ENCODE assay signal across 28 cellular contexts in the genomic region with DNA sequence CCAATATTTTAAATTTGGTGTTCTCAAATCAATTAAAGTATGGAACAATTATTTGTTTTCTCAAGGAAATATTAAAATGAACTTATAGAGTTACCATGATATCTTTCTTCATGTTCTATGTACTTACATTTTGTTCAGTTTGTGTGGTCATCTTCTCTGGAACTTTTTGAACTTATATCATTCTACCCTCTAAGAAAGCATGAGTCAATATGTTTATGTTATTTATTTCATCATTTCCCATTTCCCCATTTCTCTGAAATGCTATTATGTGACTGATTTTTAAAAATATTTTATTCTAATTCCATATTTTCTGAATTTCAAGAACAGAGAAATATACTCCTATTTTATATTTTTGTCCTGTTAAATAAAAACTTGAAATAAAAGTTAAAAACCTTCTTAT.
DNase-seq lines count a peak whose midpoint lies in the region; ATAC-seq, FAIRE-seq and TF ChIP-seq lines count a peak whose summit lies in the region.
"Had no signal": no experiment of that assay in that cellular context is flagged by ENCODE, and none has a peak within 500 bp of the region (broad histone marks: within the 10 kb centered on the region; RNA-seq: fewer than 3 reads in every experiment).

No MANE protein-coding gene starts in this region.

- no peak for TF ChIP-seq CTCF in fibroblast of mammary gland (conservative IDR thresholded peaks at IDR 0.05; ENCODE audit: control insufficient read depth, insufficient read depth, low read depth, low read length)
- no peak for TF ChIP-seq CTCF in esophagus squamous epithelium (IDR thresholded peaks at IDR 0.05)

- H3K27ac ChIP-seq in small intestine (ENCODE audit: low read depth in 1 of 2, low read length in 1 of 2) (no peak overlapping the region), esophagus squamous epithelium (no peak overlapping the region)
- H3K27ac ChIP-seq: A549, cardiac muscle cell, epithelial cell of prostate, testis, uterus, VCaP had no signal

- DNase-seq in SIG-M5 treated with dmso at 0.1 percent for 504 hours (lab: John Stamatoyannopoulos, UW; ENCODE audit: unreplicated experiment) (peak; percentile 9), SIG-M5 (lab: John Stamatoyannopoulos, UW) (no peak), fibroblast of mammary gland (ENCODE audit: low read depth) (peak; percentile 57), small intestine (no peak), esophagus squamous epithelium (lab: John Stamatoyannopoulos, UW) (no peak), activated gamma-delta T cell treated with Interleukin-2 at 50 U/mL for 16 hours (no peak)
- DNase-seq: activated CD4-positive, alpha-beta T cell treated with anti-CD3 and anti-CD28 coated beads for 48 hours; activated naive CD4-positive, alpha-beta T cell treated with Interleukin-2 at 50 U/mL for 16 hours; activated T-cell treated with anti-CD3 and anti-CD28 coated beads, Interleukin-2, amount 50 U/mL, for 4 hours; amniotic stem cell; BE2C; DND-41; H9; kidney; NCI-H1092 treated with DMSO at 0.1 percent for 48 hours; NCI-H1930; NCI-H69; stimulated activated naive CD4-positive, alpha-beta T cell treated with Interleukin-2 at 50 U/mL for 16 hours; testis; uterus had no signal

- no peak overlapping the region for H3K4me3 ChIP-seq in fibroblast of mammary gland (ENCODE audit: control insufficient read depth, low read depth, low read length)
- H3K4me3 ChIP-seq in small intestine (ENCODE audit: low read depth in 1 of 2, low read length in 2 of 2), result no peak overlapping the region
- no peak overlapping the region for H3K4me3 ChIP-seq in esophagus squamous epithelium
- H3K4me3 ChIP-seq: A549, cardiac muscle cell, testis, uterus had no signal

- H3K9me3 ChIP-seq in small intestine (ENCODE audit: control insufficient read depth, low read depth) (no peaks in the 10 kb centered on the region), esophagus squamous epithelium (no peaks in the 10 kb centered on the region)
- H3K9me3 ChIP-seq: A549, BE2C, testis, uterus had no signal

- FAIRE-seq in TTC549 (lab: Jason Lieb, UNC) (peak; percentile 25), small intestine (lab: Jason Lieb, UNC) (peak; percentile 94)
- FAIRE-seq: A549, GM12892 had no signal

- H3K4me1 ChIP-seq in small intestine (ENCODE audit: control insufficient read depth in 2 of 2, insufficient read depth in 1 of 2, low read depth in 1 of 2, low read length in 1 of 2), result no peaks in the 10 kb centered on the region
- H3K4me1 ChIP-seq in esophagus squamous epithelium, result peaks cover 0 to under 1% (median 0%) of the 10 kb centered on the region in 3 donors
- H3K4me1 ChIP-seq: A549, testis, uterus had no signal

- H3K36me3 ChIP-seq in small intestine (ENCODE audit: control insufficient read depth in 2 of 2, insufficient read depth in 2 of 2, low read length in 2 of 2) (no peaks in the 10 kb centered on the region), esophagus squamous epithelium (no peaks in the 10 kb centered on the region)
- H3K36me3 ChIP-seq: BE2C, uterus had no signal

- no peaks in the 10 kb centered on the region for H3K27me3 ChIP-seq in small intestine (ENCODE audit: control insufficient read depth in 2 of 2, insufficient read depth in 2 of 2, low read length in 2 of 2)
- no peaks in the 10 kb centered on the region for H3K27me3 ChIP-seq in esophagus squamous epithelium
- H3K27me3 ChIP-seq: BE2C, cardiac muscle cell, testis, uterus had no signal

- intact Hi-C loops in esophagus squamous epithelium (cut with DNase I), result no loop called here

- no peak for TF ChIP-seq POLR2A in esophagus squamous epithelium (IDR thresholded peaks at IDR 0.05)

- ATAC-seq in HG03571 (IDR thresholded peaks at IDR 0.05; ENCODE audit: unreplicated experiment), result no peak
- ATAC-seq: A549; activated T-cell treated with anti-CD3 and anti-CD28 coated beads, Interleukin-2, amount 50 U/mL, for 4 hours; natural killer cell treated with Interleukin-12 subunit alpha and Interleukin-12 subunit beta and Interleukin-15 and Interleukin-18, amount 100 ng/mL, for 72 hours had no signal

Comparison
In these comparisons a context has a peak if more than half of its experiments do, and no peak if none do; other contexts are left out.
1. DNase-seq: peak in SIG-M5 treated with dmso at 0.1 percent for 504 hours (single experiment) and fibroblast of mammary gland (single experiment); none in SIG-M5 (single experiment), small intestine (single experiment), esophagus squamous epithelium (single experiment) and activated gamma-delta T cell treated with Interleukin-2 at 50 U/mL for 16 hours (single experiment).